8 cellular contexts compared by ENCODE assay signal in the genomic region with DNA sequence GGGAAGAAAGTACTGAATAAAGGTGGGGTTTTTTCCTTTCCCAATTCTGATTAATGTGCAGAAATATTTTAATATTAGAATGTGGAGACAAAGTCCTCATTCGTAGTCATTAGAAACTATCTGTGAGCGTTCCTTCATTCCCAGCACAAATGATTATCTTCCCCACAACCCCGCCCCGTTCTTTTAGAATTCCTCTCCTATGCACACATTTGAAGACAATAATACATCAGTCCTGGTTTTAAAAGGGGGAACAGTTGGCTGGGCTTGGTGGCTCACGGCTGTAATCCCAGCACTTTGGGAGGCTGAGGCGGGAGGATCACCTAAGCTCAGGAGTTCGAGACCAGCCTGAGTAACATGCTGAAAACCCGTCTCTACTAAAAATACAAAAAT. TPM values are rescaled to one million over a fixed set of nuclear protein-coding genes. Genes with fewer than 3 reads are reported as not detected.
A peak's percentile ranks its signal among the peaks of the same experiment; 100 is the strongest.
DNase-seq lines count a peak whose midpoint lies in the region; ATAC-seq and TF ChIP-seq lines count a peak whose summit lies in the region.

No MANE protein-coding gene starts in this region.

- no peak overlapping the region for H2AFZ ChIP-seq in Loucy (ENCODE audit: low read length)

- H3K9me3 Mint-ChIP-seq in natural killer cell = no peaks in the 10 kb centered on the region

- intact Hi-C loops in natural killer cell (cut with micrococcal nuclease) = loop anchor here (5.0 kb wide), 1 partner anchor 215 kb away; no protein-coding TSS in a partner anchor

- peak overlapping the region; percentile 93 for H3K4me3 Mint-ChIP-seq in natural killer cell

- peak overlapping the region; percentile 70 to 92 (median 78) for H3K4me2 ChIP-seq in BLaER1 treated with 17β-estradiol and CSF1 and Interleukin-3, amounts not matched to agents 10 nM and 100 nM
- peak overlapping the region; percentile 93 for H3K4me2 ChIP-seq in Loucy (ENCODE audit: low read depth, low read length, poor library complexity, severe bottlenecking)

- H3K4me1 Mint-ChIP-seq in natural killer cell = peaks cover 21 to 25% of the 10 kb centered on the region in 2 donors

- TF ChIP-seq CTCF in Loucy (conservative IDR thresholded peaks at IDR 0.05; ENCODE audit: low read length) = no peak
- TF ChIP-seq CTCF in choroid plexus epithelial cell (conservative IDR thresholded peaks at IDR 0.05; ENCODE audit: low read depth, low read length) = no peak
- no peak for TF ChIP-seq CTCF in natural killer cell (IDR thresholded peaks at IDR 0.05)

- peaks cover 0 to 32% (median 17%) of the 10 kb centered on the region in 11 experiments; a peak in 15 of 22 replicates for H4K20me1 ChIP-seq in BLaER1 treated with 17β-estradiol and CSF1 and Interleukin-3, amounts not matched to agents 10 nM and 100 nM
- H4K20me1 ChIP-seq in Loucy (ENCODE audit: insufficient read depth, low read length, poor library complexity, severe bottlenecking) = peaks cover 22% of the 10 kb centered on the region

- no peak for DNase-seq in choroid plexus epithelial cell (ENCODE audit: low read depth)
- DNase-seq in natural killer cell = no peak
- no peak for DNase-seq in NK-92 (lab: John Stamatoyannopoulos, UW; ENCODE audit: unreplicated experiment)
- no peak for DNase-seq in SKM-1 (lab: John Stamatoyannopoulos, UW; ENCODE audit: unreplicated experiment)

- H3K27ac ChIP-seq in BLaER1 treated with 17β-estradiol and CSF1 and Interleukin-3, amounts not matched to agents 10 nM and 100 nM = peak overlapping the region; percentile 81 to 96 (median 95)

- H3K36me3 ChIP-seq in BLaER1 treated with 17β-estradiol and CSF1 and Interleukin-3, amounts not matched to agents 10 nM and 100 nM = peaks cover 9 to 19% (median 13%) of the 10 kb centered on the region in 11 experiments
- H3K36me3 ChIP-seq in Loucy (ENCODE audit: insufficient read depth, low read length) = no peaks in the 10 kb centered on the region

- no peaks in the 10 kb centered on the region for H3K27me3 Mint-ChIP-seq in natural killer cell (ENCODE audit: low read depth in 2 of 2)

- no peaks in the 10 kb centered on the region for H3K27me3 ChIP-seq in BLaER1 treated with 17β-estradiol and CSF1 and Interleukin-3, amounts not matched to agents 10 nM and 100 nM
- no peaks in the 10 kb centered on the region for H3K27me3 ChIP-seq in Loucy (ENCODE audit: insufficient read depth, low read length, poor library complexity, severe bottlenecking)

- H3F3A ChIP-seq in Loucy (ENCODE audit: low read depth) = peaks cover 9% of the 10 kb centered on the region

- peaks cover 37% of the 10 kb centered on the region for H3K79me2 ChIP-seq in Loucy (ENCODE audit: insufficient read depth, low read length)

- peak overlapping the region; percentile 68 to 84 (median 77) for H3K4me3 ChIP-seq in BLaER1 treated with 17β-estradiol and CSF1 and Interleukin-3, amounts not matched to agents 10 nM and 100 nM
- peak overlapping the region; percentile 92 for H3K4me3 ChIP-seq in Loucy (ENCODE audit: low read length, poor library complexity, severe bottlenecking)
- peak overlapping the region; percentile 96 for H3K4me3 ChIP-seq in choroid plexus epithelial cell (ENCODE audit: low read depth, low read length)

- H3K9ac ChIP-seq in BLaER1 treated with 17β-estradiol and CSF1 and Interleukin-3, amounts not matched to agents 10 nM and 100 nM = peak overlapping the region; percentile 84 to 97 (median 93)
- peak overlapping the region; percentile 81 for H3K9ac ChIP-seq in Loucy (ENCODE audit: low read depth, low read length, poor library complexity, severe bottlenecking)

- ATAC-seq in natural killer cell (no peak), GM21825 (IDR thresholded peaks at IDR 0.05; ENCODE audit: unreplicated experiment) (no peak), HG02840 (IDR thresholded peaks at IDR 0.05; ENCODE audit: low FRiP score, unreplicated experiment) (no peak)

- H3K4me1 ChIP-seq in BLaER1 treated with 17β-estradiol and CSF1 and Interleukin-3, amounts not matched to agents 10 nM and 100 nM = peaks cover 25 to 48% (median 41%) of the 10 kb centered on the region in 10 experiments
- peaks cover 35% of the 10 kb centered on the region for H3K4me1 ChIP-seq in Loucy (ENCODE audit: insufficient read depth, low read length, poor library complexity, severe bottlenecking)

- peaks cover 0 to 11% (median 9%) of the 10 kb centered on the region in 11 experiments; a peak in 12 of 22 replicates for H3K9me3 ChIP-seq in BLaER1 treated with 17β-estradiol and CSF1 and Interleukin-3, amounts not matched to agents 10 nM and 100 nM (replicated peaks in 1 of 11)
- H3K9me3 ChIP-seq in Loucy (ENCODE audit: insufficient read depth, low read depth, low read length) = no peaks in the 10 kb centered on the region

- H3K9me2 ChIP-seq in Loucy (replicated peaks; ENCODE audit: low read depth, low read length) = no peaks in the 10 kb centered on the region

- H3K36me3 Mint-ChIP-seq in natural killer cell = no peaks in the 10 kb centered on the region

- H3K27ac Mint-ChIP-seq in natural killer cell = peak overlapping the region; percentile 97 to 100

RNA-seq across cellular contexts. Expression of a gene that starts 0.9 kb away (rescaled TPM):
- total RNA-seq in natural killer cell = 10 to 100 TPM; 38.0 to 57.1 (median 50.3) TPM
